In genomic region chr20:50306478-50307423, GRCh38 we compare ENCODE assay signal across 13 cellular contexts.
DNase-seq lines count a peak whose midpoint lies in the region; ATAC-seq and TF ChIP-seq lines count a peak whose summit lies in the region.
"Had no signal": no experiment of that assay in that cellular context is flagged by ENCODE, and none has a peak within 500 bp of the region (broad histone marks: within the 10 kb centered on the region; RNA-seq: fewer than 3 reads in every experiment).

No MANE protein-coding gene starts in this region.

- H3K27ac Mint-ChIP-seq in chondrocyte (ENCODE audit: unreplicated experiment) = peak overlapping the region; percentile 64

- H3K36me3 Mint-ChIP-seq in chondrocyte (ENCODE audit: low read depth) = no peaks in the 10 kb centered on the region

- H3K27me3 ChIP-seq in mucosa of stomach (ENCODE audit: control insufficient read depth, insufficient read depth, low read length) (no peaks in the 10 kb centered on the region), stomach (no peaks in the 10 kb centered on the region)
- H3K27me3 ChIP-seq: brain microvascular endothelial cell had no signal

- no peak for TF ChIP-seq POLR2A in stomach (IDR thresholded peaks at IDR 0.05)

- CTCF ChIA-PET in HEK293 (lab: Yijun Ruan, JAX) = interaction anchor here (0.6 to 1.2 kb wide), 3 partner anchors 14 to 196 kb away, joined by 3 to 5 read pairs (median 3); no protein-coding TSS in a partner anchor

- peak overlapping the region; percentile 37 for H3K9ac ChIP-seq in mucosa of stomach (ENCODE audit: low read length)

- H3K27me3 Mint-ChIP-seq in chondrocyte (ENCODE audit: low read depth) = no peaks in the 10 kb centered on the region

- no peaks in the 10 kb centered on the region for H3K4me1 ChIP-seq in HEK293 (ENCODE audit: control insufficient read depth, insufficient read depth, low read length)
- peaks cover 26% of the 10 kb centered on the region for H3K4me1 ChIP-seq in mucosa of stomach (ENCODE audit: control insufficient read depth, insufficient read depth, low read length)
- H3K4me1 ChIP-seq in stomach = peaks cover 41 to 94% (median 65%) of the 10 kb centered on the region in 4 donors

- TF ChIP-seq EP300 in stomach (IDR thresholded peaks at IDR 0.05) = no peak

- H3K27ac ChIP-seq in HEK293 (ENCODE audit: extremely low read depth, low read depth, low read length) = no peak overlapping the region
- H3K27ac ChIP-seq in stomach = peak overlapping the region; percentile 53 to 93 (median 88)
- no peak overlapping the region for H3K27ac ChIP-seq in substantia nigra (ENCODE audit: low read depth, low read length, poor library complexity, severe bottlenecking)
- H3K27ac ChIP-seq: C4-2B had no signal

- H3K36me3 ChIP-seq in HEK293 (ENCODE audit: control insufficient read depth in 2 of 2, insufficient read depth in 1 of 2, low read length in 2 of 2) = no peaks in the 10 kb centered on the region
- no peaks in the 10 kb centered on the region for H3K36me3 ChIP-seq in mucosa of stomach (ENCODE audit: control insufficient read depth, insufficient read depth, low read length)
- no peaks in the 10 kb centered on the region for H3K36me3 ChIP-seq in stomach
- H3K36me3 ChIP-seq: brain microvascular endothelial cell had no signal

- H3K4me3 Mint-ChIP-seq in chondrocyte (ENCODE audit: unreplicated experiment) = no peak overlapping the region

- no peak for DNase-seq in chondrocyte (ENCODE audit: low spot score)
- no peak for DNase-seq in stomach
- DNase-seq in activated T-cell treated with anti-CD3 and anti-CD28 coated beads for 4 hours = no peak
- DNase-seq in substantia nigra (lab: John Stamatoyannopoulos, UW) = no peak
- DNase-seq in DMS 273 (lab: John Stamatoyannopoulos, UW; ENCODE audit: unreplicated experiment) = no peak
- DNase-seq: activated T-cell treated with anti-CD3 and anti-CD28 coated beads, Interleukin-2, amount 50 U/mL, for 1 hour; brain microvascular endothelial cell; GF-D8; NCI-H1092 treated with DMSO at 0.1 percent for 48 hours had no signal

- H3K4me3 ChIP-seq in HEK293 (ENCODE audit: low read depth, low read length) = no peak overlapping the region
- no peak overlapping the region for H3K4me3 ChIP-seq in mucosa of stomach (ENCODE audit: low read length)
- no peak overlapping the region for H3K4me3 ChIP-seq in stomach

- no peak for TF ChIP-seq CTCF in HEK293 (tag by site-specific recombination; IDR thresholded peaks at IDR 0.05)
- no peak for TF ChIP-seq CTCF in chondrocyte (IDR thresholded peaks at IDR 0.05)
- TF ChIP-seq CTCF in stomach (IDR thresholded peaks at IDR 0.05) = no peak

- POLR2A ChIA-PET in HEK293 (lab: Yijun Ruan, JAX) = interaction anchor here (1.5 kb wide), 1 partner anchor 14 kb away, joined by 7 read pairs; no protein-coding TSS in a partner anchor

- intact Hi-C loops in stomach (cut with DNase I; ENCODE audit: low total_unique reads) = no loop called here

- no peak for ATAC-seq in GM18498 (IDR thresholded peaks at IDR 0.05; ENCODE audit: unreplicated experiment)

- H3K9me3 ChIP-seq in HEK293 (ENCODE audit: control insufficient read depth, insufficient read depth, low read depth, low read length) (no peaks in the 10 kb centered on the region), mucosa of stomach (ENCODE audit: control insufficient read depth, low read length) (no peaks in the 10 kb centered on the region), stomach (no peaks in the 10 kb centered on the region)

- H3K4me1 Mint-ChIP-seq in chondrocyte (ENCODE audit: low read depth) = peaks cover 73% of the 10 kb centered on the region

- WGBS in stomach, 5 donors = 83 to 85% (median 84%) methylated on average over 12 to 13 of the region's 13 CpGs

- no peaks in the 10 kb centered on the region for H3K9me3 Mint-ChIP-seq in chondrocyte (ENCODE audit: low read depth)

TF ChIP-seq in HEK293, 187 proteins besides CTCF, POLR2A, EP300 and RAD21:
- TF ChIP-seq ZNF16 (tag by site-specific recombination; IDR thresholded peaks at IDR 0.05; ENCODE audit: low read depth) = peak; percentile 45; the same call in 1 of the 2 replicates
- no peak for TF ChIP-seq ZNF473 (tag by site-specific recombination; IDR thresholded peaks at IDR 0.05)
- TF ChIP-seq ZNF768 (tag by site-specific recombination; IDR thresholded peaks at IDR 0.05) = peak; percentile 76; the same call in 1 of the 2 replicates

Comparison
In these comparisons a context has a peak if more than half of its experiments do, and no peak if none do; other contexts are left out.
1. H3K27ac ChIP-seq: peak in stomach (5 of 5); none in HEK293 (single experiment) and substantia nigra (single experiment).